Comparison of ENCODE assay signal across 1 cellular context in the genomic region with DNA sequence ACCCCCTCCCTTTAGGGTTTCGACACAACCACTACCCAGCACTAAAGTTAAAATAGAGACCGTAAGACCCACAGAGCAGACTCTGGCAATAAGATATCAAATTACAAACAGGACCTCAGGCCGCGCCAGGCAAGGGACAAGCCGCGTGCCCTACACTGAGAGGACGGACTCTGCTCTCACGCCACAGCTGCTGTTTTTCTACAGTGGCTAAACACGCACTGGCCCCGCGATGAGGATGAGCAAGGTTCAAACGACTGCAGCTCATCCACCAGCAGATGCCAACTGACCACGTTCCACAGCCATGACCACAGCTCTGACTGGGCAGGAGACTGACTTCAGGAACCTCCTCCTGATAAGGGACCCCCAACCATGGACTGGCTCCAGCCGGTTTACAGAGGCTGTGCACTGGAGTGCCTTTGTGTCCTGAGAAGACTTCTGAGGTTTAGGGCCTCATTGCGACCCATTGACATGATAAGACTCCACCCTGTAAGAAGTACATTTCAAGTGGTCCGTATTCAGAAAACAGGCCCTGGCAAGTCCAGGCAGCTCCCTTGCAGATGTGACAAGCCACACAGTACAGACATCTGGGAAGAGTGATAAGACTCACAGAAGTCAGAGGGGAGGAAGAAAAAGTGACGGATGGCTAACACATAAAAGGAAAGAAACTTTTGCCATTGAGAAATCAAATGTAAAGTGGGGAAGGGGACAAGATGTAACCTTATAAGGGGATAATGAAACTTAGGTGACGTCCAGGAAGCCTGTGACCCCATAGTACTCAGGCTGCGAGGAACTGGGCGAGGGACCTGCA.
TF ChIP-seq lines count a peak whose summit lies in the region.

No MANE protein-coding gene starts in this region.

TF ChIP-seq in SK-N-SH treated with all-trans-retinoic acid at 6 μM for 48 hours, 23 proteins besides CTCF, POLR2A, EP300 and RAD21 (continued from another document):
- TF ChIP-seq PATZ1 (CRISPR knock-in tag; IDR thresholded peaks at IDR 0.05; ENCODE audit: borderline replicate concordance) (no peak), OSR1 (CRISPR knock-in tag; IDR thresholded peaks at IDR 0.05) (no peak), SNAI2 (CRISPR knock-in tag; IDR thresholded peaks at IDR 0.05) (no peak)
